18 cellular contexts compared by ENCODE assay signal in genomic region chr15:62879770-62880169, GRCh38.
DNase-seq lines count a peak whose midpoint lies in the region; ATAC-seq, FAIRE-seq and TF ChIP-seq lines count a peak whose summit lies in the region.
"Had no signal": no experiment of that assay in that cellular context is flagged by ENCODE, and none has a peak within 500 bp of the region (broad histone marks: within the 10 kb centered on the region; RNA-seq: fewer than 3 reads in every experiment).

No MANE protein-coding gene starts in this region.

- H4K8ac ChIP-seq in mesendoderm (ENCODE audit: low read depth, low read length) = no peak overlapping the region

- H3K4me3 Mint-ChIP-seq in astrocyte (ENCODE audit: unreplicated experiment) = peak overlapping the region; percentile 12
- H3K4me3 Mint-ChIP-seq in activated T-cell treated with anti-CD3 and anti-CD28 coated beads, Interleukin-2, amount 50 U/mL, for 72 hours = peak overlapping the region in 1 of 2 donors; percentile 36
- H3K4me3 Mint-ChIP-seq: neural progenitor cell, type B pancreatic cell had no signal

- H3K4me1 ChIP-seq in ACC112 (ENCODE audit: control insufficient read depth, insufficient read depth, low read length, unreplicated experiment) (peaks cover 6% of the 10 kb centered on the region), astrocyte (ENCODE audit: insufficient read depth, low read length) (peaks cover 7% of the 10 kb centered on the region), mesendoderm (ENCODE audit: control insufficient read depth, low read depth, low read length) (no peaks in the 10 kb centered on the region)

- no CpG with 5 or more reads among the region's 8 CpGs for WGBS in mesendoderm (ENCODE audit: extremely low coverage, insufficient coverage, low lambda C conversion rate)

- DNase-seq in HL-60 (ENCODE audit: low read depth in 1 of 2, low spot score in 1 of 2) (no peak), astrocyte (ENCODE audit: low read depth) (no peak), mesendoderm (peak; percentile 15)
- DNase-seq in activated effector memory CD4-positive, alpha-beta T cell treated with anti-CD3 and anti-CD28 coated beads, Interleukin-2, amount 50 U/mL, for 16 hours = no peak
- no peak for DNase-seq in activated T-cell treated with anti-CD3 and anti-CD28 coated beads, Interleukin-2, amount 50 U/mL, for 72 hours
- DNase-seq in activated naive CD4-positive, alpha-beta T cell (lab: John Stamatoyannopoulos, UW) = no peak
- DNase-seq: activated CD4-positive, CD25-positive, alpha-beta regulatory T cell; MG63; NCI-H345; Right ventricle myocardium superior; stimulated activated naive CD4-positive, alpha-beta T cell; T-helper 1 cell had no signal

- H2BK15ac ChIP-seq in mesendoderm (replicated peaks; ENCODE audit: low read depth) = no peak overlapping the region

- peaks cover 6% of the 10 kb centered on the region for H3K9me3 Mint-ChIP-seq in astrocyte (ENCODE audit: unreplicated experiment)
- H3K9me3 Mint-ChIP-seq in activated T-cell treated with anti-CD3 and anti-CD28 coated beads, Interleukin-2, amount 50 U/mL, for 72 hours = no peaks in the 10 kb centered on the region
- H3K9me3 Mint-ChIP-seq: neural progenitor cell, type B pancreatic cell had no signal

- H3K27ac Mint-ChIP-seq in astrocyte (ENCODE audit: unreplicated experiment) = no peak overlapping the region
- H3K27ac Mint-ChIP-seq in activated T-cell treated with anti-CD3 and anti-CD28 coated beads, Interleukin-2, amount 50 U/mL, for 72 hours = no peak overlapping the region
- H3K27ac Mint-ChIP-seq: neural progenitor cell, type B pancreatic cell had no signal

- H3K4ac ChIP-seq in mesendoderm (ENCODE audit: low read depth, low read length) = no peak overlapping the region

- H3K56ac ChIP-seq in mesendoderm (ENCODE audit: low read length) = no peak overlapping the region

- no peak overlapping the region for H2BK120ac ChIP-seq in mesendoderm (ENCODE audit: low read depth, low read length)

- no peak overlapping the region for H3K9ac ChIP-seq in astrocyte (ENCODE audit: low read length)
- no peak overlapping the region for H3K9ac ChIP-seq in mesendoderm (ENCODE audit: low read length)
- H3K9ac ChIP-seq: neural progenitor cell had no signal

- H3K4me3 ChIP-seq in ACC112 (ENCODE audit: low read depth, low read length) (no peak overlapping the region), HL-60 (replicated peaks; ENCODE audit: insufficient read depth, low read length) (no peak overlapping the region), astrocyte (ENCODE audit: insufficient read depth, low read depth, low read length) (no peak overlapping the region), mesendoderm (ENCODE audit: low read length) (no peak overlapping the region)
- H3K4me3 ChIP-seq: MG63, neural progenitor cell had no signal

- H2AK5ac ChIP-seq in mesendoderm (ENCODE audit: low read length) = no peak overlapping the region

- no peaks in the 10 kb centered on the region for H3K36me3 Mint-ChIP-seq in astrocyte (ENCODE audit: low read depth, unreplicated experiment)
- no peaks in the 10 kb centered on the region for H3K36me3 Mint-ChIP-seq in activated T-cell treated with anti-CD3 and anti-CD28 coated beads, Interleukin-2, amount 50 U/mL, for 72 hours (ENCODE audit: insufficient read depth in 2 of 2)
- H3K36me3 Mint-ChIP-seq: neural progenitor cell, type B pancreatic cell had no signal

- H2BK5ac ChIP-seq in mesendoderm (ENCODE audit: low read length) = no peak overlapping the region

- no peaks in the 10 kb centered on the region for H4K20me1 ChIP-seq in astrocyte (ENCODE audit: insufficient read depth, low read length)

- no peak for TF ChIP-seq CTCF in HL-60 (IDR thresholded peaks at IDR 0.05; ENCODE audit: insufficient read depth, low read length)
- no peak for TF ChIP-seq CTCF in astrocyte (IDR thresholded peaks at IDR 0.05; ENCODE audit: insufficient read depth, low read depth, low read length)

- no peaks in the 10 kb centered on the region for H3K27me3 Mint-ChIP-seq in astrocyte (ENCODE audit: low read depth, unreplicated experiment)
- H3K27me3 Mint-ChIP-seq in activated T-cell treated with anti-CD3 and anti-CD28 coated beads, Interleukin-2, amount 50 U/mL, for 72 hours (ENCODE audit: low read depth) = peaks cover 19% of the 10 kb centered on the region
- H3K27me3 Mint-ChIP-seq: type B pancreatic cell had no signal

- no peak for FAIRE-seq in astrocyte (lab: Jason Lieb, UNC)
- FAIRE-seq: GM18507, H1 had no signal

- H2AFZ ChIP-seq in ACC112 (ENCODE audit: low read length, unreplicated experiment) (peak overlapping the region; percentile 6), astrocyte (ENCODE audit: low read depth, low read length) (no peak overlapping the region)
- H2AFZ ChIP-seq: neural progenitor cell had no signal

- H3K4me1 Mint-ChIP-seq in astrocyte (ENCODE audit: low read depth, unreplicated experiment) = peaks cover 20% of the 10 kb centered on the region
- peaks cover 9% of the 10 kb centered on the region for H3K4me1 Mint-ChIP-seq in activated T-cell treated with anti-CD3 and anti-CD28 coated beads, Interleukin-2, amount 50 U/mL, for 72 hours (ENCODE audit: low read depth)

- H3K36me3 ChIP-seq in ACC112 (ENCODE audit: insufficient read depth, low read length) (no peaks in the 10 kb centered on the region), astrocyte (ENCODE audit: insufficient read depth, low read length) (no peaks in the 10 kb centered on the region), mesendoderm (ENCODE audit: control insufficient read depth, insufficient read depth, low read length) (no peaks in the 10 kb centered on the region)
- H3K36me3 ChIP-seq: MG63, neural progenitor cell had no signal

- H4K5ac ChIP-seq in mesendoderm (ENCODE audit: low read length) = no peak overlapping the region

- ATAC-seq in activated T-cell treated with anti-CD3 and anti-CD28 coated beads, Interleukin-2, amount 50 U/mL, for 72 hours (replicated peaks in 1 of 2) = no peak
- ATAC-seq in GM18861 (IDR thresholded peaks at IDR 0.05; ENCODE audit: unreplicated experiment) = no peak

- H3K18ac ChIP-seq in mesendoderm (ENCODE audit: low read length) = no peak overlapping the region

- H3K27me3 ChIP-seq in ACC112 (ENCODE audit: insufficient read depth, low read length) = no peaks in the 10 kb centered on the region
- no peaks in the 10 kb centered on the region for H3K27me3 ChIP-seq in HL-60 (ENCODE audit: insufficient read depth, poor library complexity, severe bottlenecking)
- no peaks in the 10 kb centered on the region for H3K27me3 ChIP-seq in astrocyte (ENCODE audit: insufficient read depth, low read length)
- no peaks in the 10 kb centered on the region for H3K27me3 ChIP-seq in mesendoderm (ENCODE audit: insufficient read depth, low read length, poor library complexity)
- H3K27me3 ChIP-seq: MG63 had no signal

- H3K79me2 ChIP-seq in ACC112 (ENCODE audit: control insufficient read depth, insufficient read depth, low read length, unreplicated experiment) (no peaks in the 10 kb centered on the region), astrocyte (ENCODE audit: insufficient read depth, low read length) (no peaks in the 10 kb centered on the region), mesendoderm (ENCODE audit: control insufficient read depth, insufficient read depth, low read length) (no peaks in the 10 kb centered on the region)

- no peaks in the 10 kb centered on the region for H3K9me3 ChIP-seq in astrocyte (ENCODE audit: insufficient read depth, low read depth, low read length)
- H3K9me3 ChIP-seq: MG63 had no signal

- H3K79me1 ChIP-seq in mesendoderm (ENCODE audit: low read length) = no peaks in the 10 kb centered on the region

- H3K27ac ChIP-seq in ACC112 (ENCODE audit: low read depth, low read length) (no peak overlapping the region), HL-60 (replicated peaks) (0 out of 2 replicates have a peak overlapping the region, but pooled peaks have one; percentile 17), astrocyte (ENCODE audit: low read depth, low read length) (no peak overlapping the region), mesendoderm (ENCODE audit: low read depth, low read length) (no peak overlapping the region)
- H3K27ac ChIP-seq: neural progenitor cell had no signal

- no peak overlapping the region for H3K23ac ChIP-seq in mesendoderm (ENCODE audit: low read length)

- H3K4me2 ChIP-seq in astrocyte (ENCODE audit: low read length) (no peak overlapping the region), mesendoderm (ENCODE audit: low read length) (no peak overlapping the region)
- H3K4me2 ChIP-seq: neural progenitor cell had no signal
